Comparison of ENCODE assay signal across 1 cellular context in the genomic region with DNA sequence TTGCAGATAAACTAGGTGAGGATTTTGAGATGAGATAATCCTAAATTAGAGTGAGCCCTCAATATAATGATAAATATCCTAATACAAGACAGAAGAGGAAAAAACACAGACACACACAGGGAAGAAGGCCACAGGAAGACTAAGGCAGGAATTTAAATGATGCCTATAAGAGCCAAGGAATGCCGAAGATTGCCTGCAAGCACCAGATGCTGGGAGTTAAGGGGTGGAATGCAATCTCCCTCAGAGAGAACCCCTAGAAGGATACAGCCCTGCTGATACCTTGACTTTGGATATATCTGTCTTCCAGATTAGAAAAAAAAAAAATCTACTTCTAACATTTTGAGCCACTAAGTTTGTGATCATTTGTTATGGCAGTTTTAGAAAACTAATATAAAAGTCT.
TF ChIP-seq lines count a peak whose summit lies in the region.

No MANE protein-coding gene starts in this region.

TF ChIP-seq in GM23338, 12 proteins besides CTCF, POLR2A, EP300 and RAD21 (continued from another document):
- TF ChIP-seq REST (IDR thresholded peaks at IDR 0.05; ENCODE audit: unreplicated experiment) (no peak), EZH2 (IDR thresholded peaks at IDR 0.05; ENCODE audit: low read depth, unreplicated experiment) (no peak), ZNF462 (CRISPR knock-in tag; IDR thresholded peaks at IDR 0.05) (no peak), JUNB (IDR thresholded peaks at IDR 0.05; ENCODE audit: unreplicated experiment) (no peak)
- TF ChIP-seq, protein P1, sequence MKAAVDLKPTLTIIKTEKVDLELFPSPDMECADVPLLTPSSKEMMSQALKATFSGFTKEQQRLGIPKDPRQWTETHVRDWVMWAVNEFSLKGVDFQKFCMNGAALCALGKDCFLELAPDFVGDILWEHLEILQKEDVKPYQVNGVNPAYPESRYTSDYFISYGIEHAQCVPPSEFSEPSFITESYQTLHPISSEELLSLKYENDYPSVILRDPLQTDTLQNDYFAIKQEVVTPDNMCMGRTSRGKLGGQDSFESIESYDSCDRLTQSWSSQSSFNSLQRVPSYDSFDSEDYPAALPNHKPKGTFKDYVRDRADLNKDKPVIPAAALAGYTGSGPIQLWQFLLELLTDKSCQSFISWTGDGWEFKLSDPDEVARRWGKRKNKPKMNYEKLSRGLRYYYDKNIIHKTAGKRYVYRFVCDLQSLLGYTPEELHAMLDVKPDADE (IDR thresholded peaks at IDR 0.05): no peak
